Comparison of ENCODE assay signal across 16 cellular contexts in genomic region chr9:131721096-131721495, GRCh38. TPM values are rescaled to one million over a fixed set of nuclear protein-coding genes. Genes with fewer than 3 reads are reported as not detected.
DNase-seq lines count a peak whose midpoint lies in the region; ATAC-seq and TF ChIP-seq lines count a peak whose summit lies in the region.
"Had no signal": no experiment of that assay in that cellular context is flagged by ENCODE, and none has a peak within 500 bp of the region (broad histone marks: within the 10 kb centered on the region; RNA-seq: fewer than 3 reads in every experiment).

No MANE protein-coding gene starts in this region.

- CTCF ChIA-PET in activated CD8-positive, alpha-beta memory T cell treated with anti-CD3 and anti-CD28 coated beads, Interleukin-2, amount 10 ng/mL, durations not matched to agents 7 days and 5 days (lab: Charles Lee): interaction anchor here (1.0 to 2.8 kb wide), 3 partner anchors 9 to 12 kb away, joined by 3 to 9 read pairs (median 3); no protein-coding TSS in a partner anchor

- H3K9me3 Mint-ChIP-seq in activated CD8-positive, alpha-beta memory T cell treated with anti-CD3 and anti-CD28 coated beads, Interleukin-2, amount 10 ng/mL, durations not matched to agents 7 days and 5 days (ENCODE audit: low read depth): no peaks in the 10 kb centered on the region
- no peaks in the 10 kb centered on the region for H3K9me3 Mint-ChIP-seq in dendritic cell treated with granulocyte-macrophage colony-stimulating factor and Interleukin-4, amounts not matched to agents 40 ng/mL and 50 ng/mL, for 4 days
- H3K9me3 Mint-ChIP-seq: activated CD4-positive, alpha-beta T cell treated with anti-CD3 and anti-CD28 coated beads, Interleukin-2, amount 10 ng/mL, durations not matched to agents 7 days and 5 days; central memory CD8-positive, alpha-beta T cell; naive B cell had no signal

- H3K4me3 Mint-ChIP-seq in activated CD8-positive, alpha-beta memory T cell treated with anti-CD3 and anti-CD28 coated beads, Interleukin-2, amount 10 ng/mL, durations not matched to agents 7 days and 5 days: no peak overlapping the region
- H3K4me3 Mint-ChIP-seq in dendritic cell treated with granulocyte-macrophage colony-stimulating factor and Interleukin-4, amounts not matched to agents 40 ng/mL and 50 ng/mL, for 4 days: no peak overlapping the region
- H3K4me3 Mint-ChIP-seq: central memory CD8-positive, alpha-beta T cell had no signal

- H3K4me1 Mint-ChIP-seq in activated CD8-positive, alpha-beta memory T cell treated with anti-CD3 and anti-CD28 coated beads, Interleukin-2, amount 10 ng/mL, durations not matched to agents 7 days and 5 days: peaks cover 68% of the 10 kb centered on the region
- peaks cover 96% of the 10 kb centered on the region for H3K4me1 Mint-ChIP-seq in dendritic cell treated with granulocyte-macrophage colony-stimulating factor and Interleukin-4, amounts not matched to agents 40 ng/mL and 50 ng/mL, for 4 days (ENCODE audit: low read depth)

- H3K36me3 Mint-ChIP-seq in activated CD8-positive, alpha-beta memory T cell treated with anti-CD3 and anti-CD28 coated beads, Interleukin-2, amount 10 ng/mL, durations not matched to agents 7 days and 5 days: peaks cover 32% of the 10 kb centered on the region
- peaks cover 87% of the 10 kb centered on the region for H3K36me3 Mint-ChIP-seq in dendritic cell treated with granulocyte-macrophage colony-stimulating factor and Interleukin-4, amounts not matched to agents 40 ng/mL and 50 ng/mL, for 4 days (ENCODE audit: low read depth)

- ATAC-seq in activated CD8-positive, alpha-beta memory T cell treated with anti-CD3 and anti-CD28 coated beads, Interleukin-2, amount 10 ng/mL, durations not matched to agents 7 days and 5 days: no peak
- no peak for ATAC-seq in SK-N-SH treated with all-trans-retinoic acid at 6 μM for 48 hours
- no peak for ATAC-seq in HG03095 (IDR thresholded peaks at IDR 0.05; ENCODE audit: unreplicated experiment)

- intact Hi-C loops in dendritic cell treated with granulocyte-macrophage colony-stimulating factor and Interleukin-4, amounts not matched to agents 40 ng/mL and 50 ng/mL, for 4 days (cut with micrococcal nuclease): no loop called here
- intact Hi-C loops in cardiac septum (cut with DNase I): no loop called here

- no peaks in the 10 kb centered on the region for H3K27me3 Mint-ChIP-seq in activated CD8-positive, alpha-beta memory T cell treated with anti-CD3 and anti-CD28 coated beads, Interleukin-2, amount 10 ng/mL, durations not matched to agents 7 days and 5 days
- H3K27me3 Mint-ChIP-seq in dendritic cell treated with granulocyte-macrophage colony-stimulating factor and Interleukin-4, amounts not matched to agents 40 ng/mL and 50 ng/mL, for 4 days: no peaks in the 10 kb centered on the region
- H3K27me3 Mint-ChIP-seq: activated CD4-positive, alpha-beta T cell treated with anti-CD3 and anti-CD28 coated beads, Interleukin-2, amount 10 ng/mL, durations not matched to agents 7 days and 5 days; central memory CD8-positive, alpha-beta T cell; naive B cell had no signal

- no peak for DNase-seq in activated CD8-positive, alpha-beta memory T cell treated with anti-CD3 and anti-CD28 coated beads, Interleukin-2, amount 10 ng/mL, durations not matched to agents 7 days and 5 days
- DNase-seq in activated CD8-positive, alpha-beta memory T cell treated with anti-CD3 and anti-CD28 coated beads, Interleukin-2, amount 50 U/mL, for 48 hours: no peak
- DNase-seq in NCI-H524 treated with DMSO at 0.1 percent for 48 hours (lab: John Stamatoyannopoulos, UW) (peak; percentile 85), renal cortical epithelial cell (ENCODE audit: low read depth) (peak; percentile 83), cardiac septum (ENCODE audit: low spot score) (no peak)
- DNase-seq: activated CD4-positive, alpha-beta T cell treated with anti-CD3 and anti-CD28 coated beads, Interleukin-2, amount 10 ng/mL, durations not matched to agents 7 days and 5 days; amniotic stem cell; EL; naive B cell; NCI-H2029 treated with DMSO at 0.1 percent for 48 hours; SHP77; stomach had no signal

- peak overlapping the region; percentile 67 for H3K27ac Mint-ChIP-seq in activated CD8-positive, alpha-beta memory T cell treated with anti-CD3 and anti-CD28 coated beads, Interleukin-2, amount 10 ng/mL, durations not matched to agents 7 days and 5 days
- H3K27ac Mint-ChIP-seq in dendritic cell treated with granulocyte-macrophage colony-stimulating factor and Interleukin-4, amounts not matched to agents 40 ng/mL and 50 ng/mL, for 4 days: peak overlapping the region; percentile 87

TF ChIP-seq in SK-N-SH treated with all-trans-retinoic acid at 6 μM for 48 hours, 23 proteins besides CTCF, POLR2A, EP300 and RAD21:
- TF ChIP-seq GLIS3 (CRISPR knock-in tag; IDR thresholded peaks at IDR 0.05): no peak
- no peak for TF ChIP-seq TCF4 (CRISPR knock-in tag; IDR thresholded peaks at IDR 0.05; ENCODE audit: borderline replicate concordance)
- TF ChIP-seq ZNF565 (CRISPR knock-in tag; conservative IDR thresholded peaks at IDR 0.05; ENCODE audit: low read depth): no peak
- no peak for TF ChIP-seq ISL1 (CRISPR knock-in tag; IDR thresholded peaks at IDR 0.05)
- TF ChIP-seq, protein P1, sequence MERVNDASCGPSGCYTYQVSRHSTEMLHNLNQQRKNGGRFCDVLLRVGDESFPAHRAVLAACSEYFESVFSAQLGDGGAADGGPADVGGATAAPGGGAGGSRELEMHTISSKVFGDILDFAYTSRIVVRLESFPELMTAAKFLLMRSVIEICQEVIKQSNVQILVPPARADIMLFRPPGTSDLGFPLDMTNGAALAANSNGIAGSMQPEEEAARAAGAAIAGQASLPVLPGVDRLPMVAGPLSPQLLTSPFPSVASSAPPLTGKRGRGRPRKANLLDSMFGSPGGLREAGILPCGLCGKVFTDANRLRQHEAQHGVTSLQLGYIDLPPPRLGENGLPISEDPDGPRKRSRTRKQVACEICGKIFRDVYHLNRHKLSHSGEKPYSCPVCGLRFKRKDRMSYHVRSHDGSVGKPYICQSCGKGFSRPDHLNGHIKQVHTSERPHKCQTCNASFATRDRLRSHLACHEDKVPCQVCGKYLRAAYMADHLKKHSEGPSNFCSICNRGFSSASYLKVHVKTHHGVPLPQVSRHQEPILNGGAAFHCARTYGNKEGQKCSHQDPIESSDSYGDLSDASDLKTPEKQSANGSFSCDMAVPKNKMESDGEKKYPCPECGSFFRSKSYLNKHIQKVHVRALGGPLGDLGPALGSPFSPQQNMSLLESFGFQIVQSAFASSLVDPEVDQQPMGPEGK (CRISPR knock-in tag; IDR thresholded peaks at IDR 0.05; ENCODE audit: borderline replicate concordance): no peak
- TF ChIP-seq, protein P2, sequence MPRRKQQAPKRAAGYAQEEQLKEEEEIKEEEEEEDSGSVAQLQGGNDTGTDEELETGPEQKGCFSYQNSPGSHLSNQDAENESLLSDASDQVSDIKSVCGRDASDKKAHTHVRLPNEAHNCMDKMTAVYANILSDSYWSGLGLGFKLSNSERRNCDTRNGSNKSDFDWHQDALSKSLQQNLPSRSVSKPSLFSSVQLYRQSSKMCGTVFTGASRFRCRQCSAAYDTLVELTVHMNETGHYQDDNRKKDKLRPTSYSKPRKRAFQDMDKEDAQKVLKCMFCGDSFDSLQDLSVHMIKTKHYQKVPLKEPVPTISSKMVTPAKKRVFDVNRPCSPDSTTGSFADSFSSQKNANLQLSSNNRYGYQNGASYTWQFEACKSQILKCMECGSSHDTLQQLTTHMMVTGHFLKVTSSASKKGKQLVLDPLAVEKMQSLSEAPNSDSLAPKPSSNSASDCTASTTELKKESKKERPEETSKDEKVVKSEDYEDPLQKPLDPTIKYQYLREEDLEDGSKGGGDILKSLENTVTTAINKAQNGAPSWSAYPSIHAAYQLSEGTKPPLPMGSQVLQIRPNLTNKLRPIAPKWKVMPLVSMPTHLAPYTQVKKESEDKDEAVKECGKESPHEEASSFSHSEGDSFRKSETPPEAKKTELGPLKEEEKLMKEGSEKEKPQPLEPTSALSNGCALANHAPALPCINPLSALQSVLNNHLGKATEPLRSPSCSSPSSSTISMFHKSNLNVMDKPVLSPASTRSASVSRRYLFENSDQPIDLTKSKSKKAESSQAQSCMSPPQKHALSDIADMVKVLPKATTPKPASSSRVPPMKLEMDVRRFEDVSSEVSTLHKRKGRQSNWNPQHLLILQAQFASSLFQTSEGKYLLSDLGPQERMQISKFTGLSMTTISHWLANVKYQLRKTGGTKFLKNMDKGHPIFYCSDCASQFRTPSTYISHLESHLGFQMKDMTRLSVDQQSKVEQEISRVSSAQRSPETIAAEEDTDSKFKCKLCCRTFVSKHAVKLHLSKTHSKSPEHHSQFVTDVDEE (CRISPR knock-in tag; IDR thresholded peaks at IDR 0.05): no peak
TF ChIP-seq in SK-N-SH treated with all-trans-retinoic acid at 6 μM for 48 hours: peak in this region for 0.

RNA-seq across cellular contexts. Expression of gene RAPGEF1, which starts 18.8 kb away (rescaled TPM):
- 100 to 1,000 TPM; 187 to 215 TPM for total RNA-seq in activated CD8-positive, alpha-beta memory T cell treated with anti-CD3 and anti-CD28 coated beads, Interleukin-2, amount 10 ng/mL, durations not matched to agents 7 days and 5 days
- 20.8 and 31.3 TPM in 2 replicates for total RNA-seq in renal cortical epithelial cell
- total RNA-seq in cardiac septum: 115 TPM

Comparison
In these comparisons a context has a peak if more than half of its experiments do, and no peak if none do; other contexts are left out.
1. DNase-seq: peak in NCI-H524 treated with DMSO at 0.1 percent for 48 hours (single experiment) and renal cortical epithelial cell (single experiment); none in activated CD8-positive, alpha-beta memory T cell treated with anti-CD3 and anti-CD28 coated beads, Interleukin-2, amount 10 ng/mL, durations not matched to agents 7 days and 5 days (single experiment), activated CD8-positive, alpha-beta memory T cell treated with anti-CD3 and anti-CD28 coated beads, Interleukin-2, amount 50 U/mL, for 48 hours (single experiment) and cardiac septum (single experiment).